ENCODE assay signal across 29 cellular contexts in the genomic region with DNA sequence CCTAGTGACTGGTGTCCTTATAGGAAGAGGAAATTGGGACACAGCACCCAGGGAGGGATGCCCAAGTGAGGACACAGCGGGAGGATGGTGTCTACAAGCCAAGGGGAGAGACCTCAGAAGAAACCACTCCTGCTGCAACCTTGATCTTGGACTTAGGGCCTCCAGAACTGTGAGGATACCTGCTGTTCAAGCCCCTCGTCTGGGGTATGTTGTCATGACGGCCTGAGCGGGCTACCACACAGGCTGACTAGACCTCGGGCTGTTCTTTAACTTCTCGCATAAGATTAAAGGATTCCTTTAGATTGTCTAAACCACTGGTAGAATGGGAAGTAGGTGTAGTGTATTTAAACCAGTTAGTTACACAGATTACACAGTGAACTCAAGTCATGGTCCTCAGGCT.
DNase-seq lines count a peak whose midpoint lies in the region; ATAC-seq, FAIRE-seq and TF ChIP-seq lines count a peak whose summit lies in the region.
"Had no signal": no experiment of that assay in that cellular context is flagged by ENCODE, and none has a peak within 500 bp of the region (broad histone marks: within the 10 kb centered on the region; RNA-seq: fewer than 3 reads in every experiment).

No MANE protein-coding gene starts in this region.

- H3K27me3 Mint-ChIP-seq in activated naive CD8-positive, alpha-beta T cell treated with anti-CD3 and anti-CD28 coated beads, Interleukin-2, amount 10 ng/mL, durations not matched to agents 7 days and 5 days, result no peaks in the 10 kb centered on the region
- H3K27me3 Mint-ChIP-seq in activated naive CD8-positive, alpha-beta T cell treated with anti-CD3 and anti-CD28 coated beads, Interleukin-2, amount 50 U/mL, for 24 hours, result no peaks in the 10 kb centered on the region
- H3K27me3 Mint-ChIP-seq in activated CD4-positive, alpha-beta T cell treated with anti-CD3 and anti-CD28 coated beads, Interleukin-2, amount 10 ng/mL, durations not matched to agents 7 days and 5 days, result no peaks in the 10 kb centered on the region
- H3K27me3 Mint-ChIP-seq: CD4-positive, CD25-positive, alpha-beta regulatory T cell had no signal

- no peak overlapping the region for H3K4me3 ChIP-seq in kidney (ENCODE audit: low read length in 2 of 2)
- H3K4me3 ChIP-seq: BLaER1, GM12878 had no signal

- H3K4me1 ChIP-seq in kidney (ENCODE audit: control insufficient read depth in 1 of 2, insufficient read depth in 1 of 2, low read depth in 1 of 2, low read length in 2 of 2), result no peaks in the 10 kb centered on the region
- H3K4me1 ChIP-seq: BE2C had no signal

- FAIRE-seq in kidney (lab: Jason Lieb, UNC), result no peak
- FAIRE-seq: A204.1, GM12878, GM12892, GM19239 had no signal

- DNase-seq in activated naive CD8-positive, alpha-beta T cell treated with anti-CD3 and anti-CD28 coated beads, Interleukin-2, amount 10 ng/mL, durations not matched to agents 7 days and 5 days, result peak; percentile 10
- no peak for DNase-seq in activated naive CD8-positive, alpha-beta T cell treated with anti-CD3 and anti-CD28 coated beads, Interleukin-2, amount 50 U/mL, for 24 hours
- DNase-seq in GM13976 (ENCODE audit: low spot score), result peak; percentile 11
- DNase-seq in kidney, result peak; percentile 26
- DNase-seq in posterior vena cava (ENCODE audit: low spot score), result peak; percentile 43
- DNase-seq in NCI-H187 treated with DMSO at 0.1 percent for 48 hours (lab: John Stamatoyannopoulos, UW), result no peak
- DNase-seq in dedifferentiated amniotic fluid mesenchymal stem cell (ENCODE audit: extremely low spot score), result no peak
- no peak for DNase-seq in activated CD4-positive, alpha-beta T cell treated with anti-CD3 and anti-CD28 coated beads, Interleukin-2, amount 10 ng/mL, durations not matched to agents 7 days and 5 days
- DNase-seq: 8988T; ACHN; BE2C; C1 segment of cervical spinal cord; CD4-positive, alpha-beta memory T cell; CD4-positive, CD25-positive, alpha-beta regulatory T cell; CD8-positive, alpha-beta memory T cell; COR-L47; DMS 273 treated with DMSO at 0.1 percent for 48 hours; DMS153; DMS53; DMS79; DND-41; EL; GDM1 had no signal

- H3K9me3 ChIP-seq in kidney (ENCODE audit: control insufficient read depth in 1 of 2, low read length in 2 of 2), result no peaks in the 10 kb centered on the region
- H3K9me3 ChIP-seq: BE2C, BLaER1 had no signal

- no peak overlapping the region for H3K9ac ChIP-seq in kidney (ENCODE audit: low read length in 2 of 2)
- H3K9ac ChIP-seq: BLaER1 had no signal

- no peak for ATAC-seq in activated naive CD8-positive, alpha-beta T cell treated with anti-CD3 and anti-CD28 coated beads, Interleukin-2, amount 10 ng/mL, durations not matched to agents 7 days and 5 days (ENCODE audit: low read depth)
- ATAC-seq in activated naive CD8-positive, alpha-beta T cell treated with anti-CD3 and anti-CD28 coated beads, Interleukin-2, amount 50 U/mL, for 24 hours, result no peak
- ATAC-seq: GM12878 had no signal

- POLR2A ChIA-PET in activated naive CD8-positive, alpha-beta T cell treated with anti-CD3 and anti-CD28 coated beads, Interleukin-2, amount 10 ng/mL, durations not matched to agents 7 days and 5 days (lab: Charles Lee), result no interaction called here
- POLR2A ChIA-PET in activated CD4-positive, alpha-beta T cell treated with anti-CD3 and anti-CD28 coated beads, Interleukin-2, amount 10 ng/mL, durations not matched to agents 7 days and 5 days (lab: Charles Lee), result no interaction called here

- no peak overlapping the region for H3K27ac Mint-ChIP-seq in activated naive CD8-positive, alpha-beta T cell treated with anti-CD3 and anti-CD28 coated beads, Interleukin-2, amount 10 ng/mL, durations not matched to agents 7 days and 5 days
- no peak overlapping the region for H3K27ac Mint-ChIP-seq in activated naive CD8-positive, alpha-beta T cell treated with anti-CD3 and anti-CD28 coated beads, Interleukin-2, amount 50 U/mL, for 24 hours
- H3K27ac Mint-ChIP-seq in activated CD4-positive, alpha-beta T cell treated with anti-CD3 and anti-CD28 coated beads, Interleukin-2, amount 10 ng/mL, durations not matched to agents 7 days and 5 days, result no peak overlapping the region
- H3K27ac Mint-ChIP-seq: CD4-positive, CD25-positive, alpha-beta regulatory T cell; CD8-positive, alpha-beta memory T cell had no signal

- no peaks in the 10 kb centered on the region for H3K36me3 Mint-ChIP-seq in activated naive CD8-positive, alpha-beta T cell treated with anti-CD3 and anti-CD28 coated beads, Interleukin-2, amount 10 ng/mL, durations not matched to agents 7 days and 5 days
- H3K36me3 Mint-ChIP-seq in activated naive CD8-positive, alpha-beta T cell treated with anti-CD3 and anti-CD28 coated beads, Interleukin-2, amount 50 U/mL, for 24 hours (ENCODE audit: low read depth), result no peaks in the 10 kb centered on the region
- no peaks in the 10 kb centered on the region for H3K36me3 Mint-ChIP-seq in activated CD4-positive, alpha-beta T cell treated with anti-CD3 and anti-CD28 coated beads, Interleukin-2, amount 10 ng/mL, durations not matched to agents 7 days and 5 days (ENCODE audit: low read depth)
- H3K36me3 Mint-ChIP-seq: CD14-positive monocyte; CD4-positive, alpha-beta memory T cell; CD4-positive, CD25-positive, alpha-beta regulatory T cell; CD8-positive, alpha-beta memory T cell had no signal

- no peaks in the 10 kb centered on the region for H3K36me3 ChIP-seq in kidney (ENCODE audit: control insufficient read depth in 1 of 2, insufficient read depth in 2 of 2, low read length in 2 of 2)
- H3K36me3 ChIP-seq: BE2C, BLaER1 had no signal

- H3K4me3 Mint-ChIP-seq in activated naive CD8-positive, alpha-beta T cell treated with anti-CD3 and anti-CD28 coated beads, Interleukin-2, amount 10 ng/mL, durations not matched to agents 7 days and 5 days, result no peak overlapping the region
- H3K4me3 Mint-ChIP-seq in activated naive CD8-positive, alpha-beta T cell treated with anti-CD3 and anti-CD28 coated beads, Interleukin-2, amount 50 U/mL, for 24 hours, result no peak overlapping the region
- no peak overlapping the region for H3K4me3 Mint-ChIP-seq in activated CD4-positive, alpha-beta T cell treated with anti-CD3 and anti-CD28 coated beads, Interleukin-2, amount 10 ng/mL, durations not matched to agents 7 days and 5 days
- H3K4me3 Mint-ChIP-seq: CD14-positive monocyte; CD4-positive, alpha-beta memory T cell; CD4-positive, CD25-positive, alpha-beta regulatory T cell; CD8-positive, alpha-beta memory T cell had no signal

- TF ChIP-seq CTCF in GM13976 (IDR thresholded peaks at IDR 0.05; ENCODE audit: borderline replicate concordance, control extremely low read depth, extremely low read depth, insufficient read depth, missing control alignments), result no peak
- no peak for TF ChIP-seq CTCF in kidney (IDR thresholded peaks at IDR 0.05; ENCODE audit: borderline replicate concordance, extremely low read depth, insufficient read depth)

- H3K27ac ChIP-seq in kidney (ENCODE audit: low read depth in 2 of 2, low read length in 2 of 2), result no peak overlapping the region
- H3K27ac ChIP-seq: BLaER1 had no signal

- in situ Hi-C loops in GM13976 (cut with MboI; ENCODE audit: low sequenced_read_pairs, unreplicated experiment), result no loop called here

- H3K4me1 Mint-ChIP-seq in activated naive CD8-positive, alpha-beta T cell treated with anti-CD3 and anti-CD28 coated beads, Interleukin-2, amount 10 ng/mL, durations not matched to agents 7 days and 5 days, result no peaks in the 10 kb centered on the region
- no peaks in the 10 kb centered on the region for H3K4me1 Mint-ChIP-seq in activated naive CD8-positive, alpha-beta T cell treated with anti-CD3 and anti-CD28 coated beads, Interleukin-2, amount 50 U/mL, for 24 hours
- H3K4me1 Mint-ChIP-seq in activated CD4-positive, alpha-beta T cell treated with anti-CD3 and anti-CD28 coated beads, Interleukin-2, amount 10 ng/mL, durations not matched to agents 7 days and 5 days, result no peaks in the 10 kb centered on the region
- H3K4me1 Mint-ChIP-seq: CD4-positive, alpha-beta memory T cell; CD4-positive, CD25-positive, alpha-beta regulatory T cell; CD8-positive, alpha-beta memory T cell had no signal

- no peaks in the 10 kb centered on the region for H3K9me3 Mint-ChIP-seq in activated naive CD8-positive, alpha-beta T cell treated with anti-CD3 and anti-CD28 coated beads, Interleukin-2, amount 10 ng/mL, durations not matched to agents 7 days and 5 days
- no peaks in the 10 kb centered on the region for H3K9me3 Mint-ChIP-seq in activated naive CD8-positive, alpha-beta T cell treated with anti-CD3 and anti-CD28 coated beads, Interleukin-2, amount 50 U/mL, for 24 hours
- no peaks in the 10 kb centered on the region for H3K9me3 Mint-ChIP-seq in activated CD4-positive, alpha-beta T cell treated with anti-CD3 and anti-CD28 coated beads, Interleukin-2, amount 10 ng/mL, durations not matched to agents 7 days and 5 days
- H3K9me3 Mint-ChIP-seq: CD4-positive, alpha-beta memory T cell; CD8-positive, alpha-beta memory T cell had no signal

- intact Hi-C loops in kidney (cut with DNase I), result no loop called here
- intact Hi-C loops in posterior vena cava (cut with DNase I), result no loop called here

- CTCF ChIA-PET in activated CD4-positive, alpha-beta T cell treated with anti-CD3 and anti-CD28 coated beads, Interleukin-2, amount 10 ng/mL, durations not matched to agents 7 days and 5 days (lab: Charles Lee), result no interaction called here

Comparison
In these comparisons a context has a peak if more than half of its experiments do, and no peak if none do; other contexts are left out.
1. DNase-seq: peak in activated naive CD8-positive, alpha-beta T cell treated with anti-CD3 and anti-CD28 coated beads, Interleukin-2, amount 10 ng/mL, durations not matched to agents 7 days and 5 days (single experiment), GM13976 (single experiment), kidney (single experiment) and posterior vena cava (single experiment); none in activated naive CD8-positive, alpha-beta T cell treated with anti-CD3 and anti-CD28 coated beads, Interleukin-2, amount 50 U/mL, for 24 hours (single experiment), NCI-H187 treated with DMSO at 0.1 percent for 48 hours (single experiment), dedifferentiated amniotic fluid mesenchymal stem cell (single experiment) and activated CD4-positive, alpha-beta T cell treated with anti-CD3 and anti-CD28 coated beads, Interleukin-2, amount 10 ng/mL, durations not matched to agents 7 days and 5 days (single experiment).